In the genomic region with DNA sequence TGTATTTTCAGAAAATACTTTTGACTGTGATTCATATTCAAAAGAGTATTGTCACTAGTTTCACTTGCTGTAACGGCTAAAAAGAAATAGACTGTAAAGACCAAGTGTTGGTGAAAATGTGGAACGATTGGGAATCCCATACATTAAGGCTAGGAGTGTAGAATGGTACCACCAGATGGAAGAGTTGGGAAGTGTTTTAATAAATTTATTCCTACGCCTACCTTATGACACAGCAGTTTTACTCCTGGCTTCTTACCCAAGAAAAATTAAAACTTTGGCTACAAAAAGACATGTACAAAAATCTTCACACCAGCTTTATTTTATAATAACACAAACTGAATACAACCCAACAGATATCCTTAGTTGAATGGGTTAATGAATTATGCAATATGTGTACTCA, we compare ENCODE assay signal across 34 cellular contexts.
"Had no signal": no experiment of that assay in that cellular context is flagged by ENCODE, and none has a peak within 500 bp of the region (broad histone marks: within the 10 kb centered on the region; RNA-seq: fewer than 3 reads in every experiment).

No MANE protein-coding gene starts in this region.

- H3K4me3 ChIP-seq: cardiac muscle cell, coronary artery, dorsolateral prefrontal cortex, gastroesophageal sphincter, hepatocyte, mucosa of descending colon, ovary, prostate gland, sigmoid colon, thyroid gland, upper lobe of left lung, vagina had no signal

- H3K4me2 ChIP-seq: hepatocyte had no signal

- H3K4me1 ChIP-seq: gastroesophageal sphincter, prostate gland, sigmoid colon, thyroid gland, upper lobe of left lung, vagina had no signal

- H2AFZ ChIP-seq: hepatocyte had no signal

- H3K27ac ChIP-seq: cardiac muscle cell, coronary artery, dorsolateral prefrontal cortex, gastroesophageal sphincter, hepatocyte, neutrophil, ovary, prostate gland, sigmoid colon, thyroid gland, upper lobe of left lung, vagina, VCaP had no signal

- H3K36me3 ChIP-seq: cardiac muscle cell, gastroesophageal sphincter, neutrophil, ovary, prostate gland, sigmoid colon, thyroid gland, upper lobe of left lung, vagina had no signal

- H3K9me3 ChIP-seq: gastroesophageal sphincter, neutrophil, ovary, prostate gland, sigmoid colon, thyroid gland, upper lobe of left lung, vagina had no signal

- FAIRE-seq: small intestine, TTC549 had no signal

- H3K79me2 ChIP-seq: hepatocyte had no signal

- ATAC-seq: gastroesophageal sphincter; left cardiac atrium; left ventricle myocardium superior; mucosa of descending colon; stimulated activated memory B cell treated with anti-CD40 and anti-IgM and Interleukin-4, amounts not matched to agents 10 μg/mL and 1 μg/mL and 100 μg/mL, for 72 hours; stimulated activated naive CD8-positive, alpha-beta T cell treated with anti-CD3 and anti-CD28 coated beads, Interleukin-15, amount 100 ng/mL, for 72 hours had no signal

- H3K27me3 ChIP-seq: cardiac muscle cell, gastroesophageal sphincter, hepatocyte, neutrophil, ovary, sigmoid colon, thyroid gland, upper lobe of left lung, vagina had no signal

- DNase-seq: activated CD4-positive, alpha-beta T cell treated with anti-CD3 and anti-CD28 coated beads for 48 hours; activated CD4-positive, alpha-beta T cell treated with anti-CD3 and anti-CD28 coated beads, Interleukin-2, amount 50 U/mL, for 48 hours; activated CD8-positive, alpha-beta memory T cell treated with anti-CD3 and anti-CD28 coated beads for 24 hours; activated effector memory CD4-positive, alpha-beta T cell treated with Interleukin-2 at 50 U/mL for 16 hours; activated naive CD4-positive, alpha-beta T cell treated with Interleukin-2 at 50 U/mL for 16 hours; anterior cingulate cortex; cerebellar nuclear complex; dorsolateral prefrontal cortex; effector memory CD4-positive, alpha-beta T cell; islet precursor cell; left cardiac atrium; left ventricle myocardium superior; mucosa of descending colon; ovary; sigmoid colon; small intestine; stimulated activated CD4-positive, alpha-beta T cell treated with anti-CD3 and anti-CD28 coated beads, Interleukin-1b, Interleukin-23, amount 100 ng/mL, for 48 hours; stimulated activated CD4-positive, alpha-beta T cell treated with anti-CD3 and anti-CD28 coated beads, Interleukin-4, amount 100 ng/mL, for 4 hours; stimulated activated CD8-positive, alpha-beta memory T cell treated with anti-CD3 and anti-CD28 coated beads, Interleukin-4, amount 100 ng/mL, for 48 hours; stimulated activated naive CD8-positive, alpha-beta T cell treated with anti-CD3 and anti-CD28 coated beads, Interleukin-15, amount 100 ng/mL, for 72 hours; substantia nigra; T-helper 9 cell; thyroid gland; upper lobe of left lung had no signal
